ENCODE assay signal across 27 cellular contexts in genomic region chr16:47072158-47072557, GRCh38.
"Had no signal": no experiment of that assay in that cellular context is flagged by ENCODE, and none has a peak within 500 bp of the region (broad histone marks: within the 10 kb centered on the region; RNA-seq: fewer than 3 reads in every experiment).

No MANE protein-coding gene starts in this region.

- FAIRE-seq: urothelium cell line had no signal

- ATAC-seq: stimulated activated effector memory CD8-positive, alpha-beta T cell treated with anti-CD3 and anti-CD28 coated beads, Interleukin-12 subunit alpha, Interleukin-12 subunit beta, amount 100 ng/mL, for 72 hours; stimulated activated memory B cell treated with anti-CD40 and anti-IgM and Interleukin-4, amounts not matched to agents 10 μg/mL and 1 μg/mL and 100 μg/mL, for 72 hours; stimulated activated naive B cell treated with anti-CD40 and anti-IgM and Interleukin-4, amounts not matched to agents 10 μg/mL and 1 μg/mL and 100 μg/mL, for 72 hours; stimulated activated naive CD8-positive, alpha-beta T cell treated with anti-CD3 and anti-CD28 coated beads, Interleukin-15, amount 100 ng/mL, for 72 hours; stimulated activated naive CD8-positive, alpha-beta T cell treated with anti-CD3 and anti-CD28 coated beads, Interleukin-15, Interleukin-2, amounts not matched to agents 100 U/mL and 50 U/mL, for 24 hours; upper lobe of right lung had no signal

- DNase-seq: stimulated activated CD4-positive, alpha-beta T cell treated with anti-CD3 and anti-CD28 coated beads, Interleukin-2, amount 100 ng/mL, for 48 hours; stimulated activated CD4-positive, alpha-beta T cell treated with anti-CD3 and anti-CD28 coated beads, Interleukin-4, amount 100 ng/mL, for 1 hour; stimulated activated CD4-positive, alpha-beta T cell treated with anti-CD3 and anti-CD28 coated beads, Interleukin-4, amount 100 ng/mL, for 24 hours; stimulated activated CD4-positive, alpha-beta T cell treated with anti-CD3 and anti-CD28 coated beads, Interleukin-4, amount 100 ng/mL, for 4 hours; stimulated activated CD8-positive, alpha-beta memory T cell treated with anti-CD3 and anti-CD28 coated beads, Interleukin-4, amount 100 ng/mL, for 48 hours; stimulated activated naive B cell treated with anti-CD40 and anti-IgM and Interleukin-4, amounts not matched to agents 10 μg/mL and 1 μg/mL and 100 μg/mL, for 72 hours; stimulated activated naive CD4-positive, alpha-beta T cell; stimulated activated naive CD4-positive, alpha-beta T cell treated with Interleukin-2 at 50 U/mL for 16 hours; stimulated activated naive CD8-positive, alpha-beta T cell treated with anti-CD3 and anti-CD28 coated beads, Interleukin-15, amount 100 ng/mL, for 72 hours; stimulated activated naive CD8-positive, alpha-beta T cell treated with anti-CD3 and anti-CD28 coated beads, Interleukin-15, Interleukin-2, amounts not matched to agents 100 U/mL and 50 U/mL, for 24 hours; stomach; substantia nigra; testis; thyroid gland; transverse colon; trophoblast cell; upper lobe of left lung; upper lobe of right lung; uterus had no signal

- H3K36me3 ChIP-seq: stomach, suprapubic skin, thoracic aorta, thyroid gland, tibial artery, tibial nerve, transverse colon, upper lobe of left lung, upper lobe of right lung, uterus, vagina had no signal

- H3K27me3 ChIP-seq: stomach, suprapubic skin, testis, thyroid gland, tibial artery, tibial nerve, transverse colon, upper lobe of left lung, upper lobe of right lung, uterus, vagina had no signal

- H3K4me3 ChIP-seq: stomach, suprapubic skin, testis, thoracic aorta, thyroid gland, tibial artery, tibial nerve, transverse colon, upper lobe of left lung, upper lobe of right lung, uterus, vagina had no signal

- H3K9me3 ChIP-seq: stomach, testis, thoracic aorta, thyroid gland, tibial artery, tibial nerve, transverse colon, upper lobe of left lung, upper lobe of right lung, uterus, vagina had no signal

- H3K4me1 ChIP-seq: stomach, suprapubic skin, testis, thyroid gland, tibial artery, tibial nerve, upper lobe of left lung, upper lobe of right lung, uterus, vagina had no signal

- H3K27ac ChIP-seq: stomach, suprapubic skin, testis, thoracic aorta, thyroid gland, tibial artery, tibial nerve, transverse colon, upper lobe of left lung, upper lobe of right lung, uterus, vagina had no signal
